ENCODE assay signal across 8 cellular contexts in genomic region chr9:72524820-72525539, GRCh38. TPM values are rescaled to one million over a fixed set of nuclear protein-coding genes. Genes with fewer than 3 reads are reported as not detected.
DNase-seq lines count a peak whose midpoint lies in the region; ATAC-seq and TF ChIP-seq lines count a peak whose summit lies in the region.

No MANE protein-coding gene starts in this region.

- no peaks in the 10 kb centered on the region for H3K79me2 ChIP-seq in PC-3 (ENCODE audit: low read length)

- peaks cover 0 to 16% of the 10 kb centered on the region in 2 donors for H3K27me3 Mint-ChIP-seq in natural killer cell treated with Interleukin-12 subunit alpha and Interleukin-12 subunit beta and Interleukin-15 and Interleukin-18, amount 100 ng/mL, for 72 hours

- peak overlapping the region; percentile 58 for H3K9ac ChIP-seq in PC-3 (ENCODE audit: low read length)

- DNase-seq in Daoy (ENCODE audit: low read depth) (peak; percentile 98), PC-3 (peak; percentile 94), NCI-H1436 treated with DMSO at 0.1 percent for 48 hours (lab: John Stamatoyannopoulos, UW) (no peak), NCI-H748 (lab: John Stamatoyannopoulos, UW; ENCODE audit: unreplicated experiment) (no peak), germinal center (ENCODE audit: low spot score) (no peak)
- peak; percentile 5 for DNase-seq in effector CD4-positive, alpha-beta T cell
- no peak for DNase-seq in natural killer cell treated with Interleukin-12 subunit alpha and Interleukin-12 subunit beta and Interleukin-15 and Interleukin-18, amount 100 ng/mL, for 72 hours (ENCODE audit: low spot score)

- peaks cover 4% of the 10 kb centered on the region for H3F3A ChIP-seq in PC-3 (ENCODE audit: low read length, unreplicated experiment)

- peak overlapping the region; percentile 17; the same call in 1 of the 2 replicates for H3K4me3 ChIP-seq in PC-3 (ENCODE audit: low read length)

- H3K4me1 ChIP-seq in PC-3 (ENCODE audit: insufficient read depth, low read length) = peaks cover 39% of the 10 kb centered on the region

- H3K27me3 ChIP-seq in PC-3 (ENCODE audit: low read length) = no peaks in the 10 kb centered on the region

- H3K9me3 Mint-ChIP-seq in natural killer cell treated with Interleukin-12 subunit alpha and Interleukin-12 subunit beta and Interleukin-15 and Interleukin-18, amount 100 ng/mL, for 72 hours = no peaks in the 10 kb centered on the region

- H3K9me3 ChIP-seq in PC-3 (ENCODE audit: low read length) = no peaks in the 10 kb centered on the region

- intact Hi-C loops in PC-3 (cut with micrococcal nuclease) = loop anchor here (1.0 to 5.0 kb wide), 6 partner anchors 48 to 627 kb away; partner anchors contain the start of genes ANXA1 and ZFAND5

- H3K4me3 Mint-ChIP-seq in natural killer cell treated with Interleukin-12 subunit alpha and Interleukin-12 subunit beta and Interleukin-15 and Interleukin-18, amount 100 ng/mL, for 72 hours = no peak overlapping the region

- no peak overlapping the region for H3K27ac Mint-ChIP-seq in natural killer cell treated with Interleukin-12 subunit alpha and Interleukin-12 subunit beta and Interleukin-15 and Interleukin-18, amount 100 ng/mL, for 72 hours

- no peaks in the 10 kb centered on the region for H4K20me1 ChIP-seq in PC-3 (ENCODE audit: low read length)

- H3K27ac ChIP-seq in PC-3 (ENCODE audit: low read length) = peak overlapping the region; percentile 94

- H3K36me3 Mint-ChIP-seq in natural killer cell treated with Interleukin-12 subunit alpha and Interleukin-12 subunit beta and Interleukin-15 and Interleukin-18, amount 100 ng/mL, for 72 hours = no peaks in the 10 kb centered on the region

- BruUV-seq in PC-3 (replicated peaks; lab: Mats Ljungman, UMichigan) = no TSS peak

- peak overlapping the region; percentile 63 for H3K4me2 ChIP-seq in PC-3 (ENCODE audit: low read length)

- POLR2A ChIA-PET in PC-3 (lab: Charles Lee; ENCODE audit: unreplicated experiment) = interaction anchor here (0.6 to 1.3 kb wide), 2 partner anchors 53 to 162 kb away, joined by 4 to 8 read pairs; no protein-coding TSS in a partner anchor

- CTCF ChIA-PET in PC-3 (lab: Charles Lee) = no interaction called here

- ATAC-seq in GM21786 (IDR thresholded peaks at IDR 0.05; ENCODE audit: unreplicated experiment) (peak; percentile 32), PC-3 (peak; percentile 85)
- ATAC-seq in natural killer cell treated with Interleukin-12 subunit alpha and Interleukin-12 subunit beta and Interleukin-15 and Interleukin-18, amount 100 ng/mL, for 72 hours = peak; percentile 41 to 67

- H3K4me1 Mint-ChIP-seq in natural killer cell treated with Interleukin-12 subunit alpha and Interleukin-12 subunit beta and Interleukin-15 and Interleukin-18, amount 100 ng/mL, for 72 hours (ENCODE audit: low read depth in 2 of 2) = peaks cover 12 to 19% of the 10 kb centered on the region in 2 donors

- no peak overlapping the region for H2AFZ ChIP-seq in PC-3 (ENCODE audit: low read length)

- no peak for TF ChIP-seq CTCF in PC-3 (conservative IDR thresholded peaks at IDR 0.05; ENCODE audit: low read depth, low read length)

- H3K36me3 ChIP-seq in PC-3 (ENCODE audit: low read depth, low read length) = no peaks in the 10 kb centered on the region

- H3K9me2 ChIP-seq in PC-3 (replicated peaks; ENCODE audit: low read length) = no peaks in the 10 kb centered on the region

RNA-seq across cellular contexts. Expression of gene TMC1, which starts 3.6 kb away (rescaled TPM):
- total RNA-seq in Daoy (2014; rRNA removed; shearing (Covaris generic)) = not detected in 2 replicates
- 0.15 TPM in 1 of 2 replicates, not detected in the other for total RNA-seq in PC-3 (2014; rRNA removed)
- total RNA-seq in natural killer cell treated with Interleukin-12 subunit alpha and Interleukin-12 subunit beta and Interleukin-15 and Interleukin-18, amount 100 ng/mL, for 72 hours = not detected

Comparison
In these comparisons a context has a peak if more than half of its experiments do, and no peak if none do; other contexts are left out.
1. DNase-seq: peak in Daoy (single experiment), PC-3 (single experiment) and effector CD4-positive, alpha-beta T cell (single experiment); none in natural killer cell treated with Interleukin-12 subunit alpha and Interleukin-12 subunit beta and Interleukin-15 and Interleukin-18, amount 100 ng/mL, for 72 hours (single experiment), NCI-H1436 treated with DMSO at 0.1 percent for 48 hours (single experiment), NCI-H748 (single experiment) and germinal center (single experiment).
2. ATAC-seq: peak in every context shown above with its lines; median percentile 85 in PC-3; 54 in natural killer cell treated with Interleukin-12 subunit alpha and Interleukin-12 subunit beta and Interleukin-15 and Interleukin-18, amount 100 ng/mL, for 72 hours; 32 in GM21786.